23 cellular contexts compared by ENCODE assay signal in the genomic region with DNA sequence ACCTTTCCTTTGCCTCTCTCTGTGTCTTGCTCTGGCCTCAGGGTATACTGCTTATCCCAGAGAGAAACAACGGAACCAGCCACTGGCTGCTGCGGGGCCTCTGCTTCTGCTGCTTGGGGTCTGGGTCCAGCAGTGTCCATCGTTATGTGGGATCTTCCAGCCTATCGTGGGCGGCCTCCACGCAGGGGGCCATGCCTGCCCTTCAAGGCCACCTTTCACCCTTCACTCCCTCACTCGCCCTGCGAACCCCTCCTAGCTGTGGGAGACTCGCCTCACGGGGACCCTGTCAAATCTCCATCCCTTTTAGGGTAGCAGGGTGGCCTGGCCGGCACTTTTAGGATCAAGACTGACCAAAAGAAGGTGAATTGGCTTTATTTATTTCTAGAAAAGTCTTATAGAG. TPM values are rescaled to one million over a fixed set of nuclear protein-coding genes. Genes with fewer than 3 reads are reported as not detected.
"Had no signal": no experiment of that assay in that cellular context is flagged by ENCODE, and none has a peak within 500 bp of the region (broad histone marks: within the 10 kb centered on the region; RNA-seq: fewer than 3 reads in every experiment).

No MANE protein-coding gene starts in this region.

- H3K4me3 Mint-ChIP-seq: naive thymus-derived CD8-positive, alpha-beta T cell; stimulated activated effector memory CD8-positive, alpha-beta T cell treated with anti-CD3 and anti-CD28 coated beads, Interleukin-12 subunit alpha, Interleukin-12 subunit beta, amount 100 ng/mL, for 72 hours; stimulated activated naive CD8-positive, alpha-beta T cell treated with anti-CD3 and anti-CD28 coated beads, Interleukin-15, Interleukin-2, amounts not matched to agents 100 ng/mL and 50 ng/mL, for 24 hours had no signal

- H3K9me3 ChIP-seq: esophagus muscularis mucosa, gastroesophageal sphincter, heart right ventricle, left lung, prostate gland, right atrium auricular region, thoracic aorta, transverse colon had no signal

- H3K27me3 Mint-ChIP-seq: stimulated activated naive CD8-positive, alpha-beta T cell treated with anti-CD3 and anti-CD28 coated beads, Interleukin-15, Interleukin-2, amounts not matched to agents 100 ng/mL and 50 ng/mL, for 24 hours had no signal

- H3K9me3 Mint-ChIP-seq: naive thymus-derived CD8-positive, alpha-beta T cell; stimulated activated effector memory CD8-positive, alpha-beta T cell treated with anti-CD3 and anti-CD28 coated beads, Interleukin-12 subunit alpha, Interleukin-12 subunit beta, amount 100 ng/mL, for 72 hours; stimulated activated naive CD8-positive, alpha-beta T cell treated with anti-CD3 and anti-CD28 coated beads, Interleukin-15, Interleukin-2, amounts not matched to agents 100 ng/mL and 50 ng/mL, for 24 hours had no signal

- H3K36me3 Mint-ChIP-seq: naive thymus-derived CD8-positive, alpha-beta T cell; stimulated activated effector memory CD8-positive, alpha-beta T cell treated with anti-CD3 and anti-CD28 coated beads, Interleukin-12 subunit alpha, Interleukin-12 subunit beta, amount 100 ng/mL, for 72 hours had no signal

- H3K27me3 ChIP-seq: dorsolateral prefrontal cortex, esophagus muscularis mucosa, foreskin keratinocyte, left lung, right atrium auricular region, transverse colon had no signal

- H3K4me3 ChIP-seq: dorsolateral prefrontal cortex, esophagus muscularis mucosa, gastroesophageal sphincter, heart right ventricle, left lung, prostate gland, right atrium auricular region, smooth muscle cell, thoracic aorta, transverse colon had no signal

- H3K27ac Mint-ChIP-seq: stimulated activated effector memory CD8-positive, alpha-beta T cell treated with anti-CD3 and anti-CD28 coated beads, Interleukin-12 subunit alpha, Interleukin-12 subunit beta, amount 100 ng/mL, for 72 hours; stimulated activated naive CD8-positive, alpha-beta T cell treated with anti-CD3 and anti-CD28 coated beads, Interleukin-15, Interleukin-2, amounts not matched to agents 100 ng/mL and 50 ng/mL, for 24 hours had no signal

- DNase-seq: central memory CD4-positive, alpha-beta T cell; dorsolateral prefrontal cortex; effector CD4-positive, alpha-beta T cell; foreskin keratinocyte; heart right ventricle; hippocampal formation; left cardiac atrium; left lung; mesendoderm; naive thymus-derived CD8-positive, alpha-beta T cell; stimulated activated CD4-positive, alpha-beta T cell treated with anti-CD3 and anti-CD28 coated beads, Interleukin-2, amount 100 ng/mL, for 24 hours; stimulated activated CD4-positive, alpha-beta T cell treated with anti-CD3 and anti-CD28 coated beads, Interleukin-4, amount 100 ng/mL, for 24 hours; transverse colon had no signal

- ATAC-seq: foreskin keratinocyte; gastroesophageal sphincter; heart right ventricle; left cardiac atrium; left lung; naive thymus-derived CD8-positive, alpha-beta T cell; sciatic nerve; stimulated activated effector memory CD8-positive, alpha-beta T cell treated with anti-CD3 and anti-CD28 coated beads, Interleukin-12 subunit alpha, Interleukin-12 subunit beta, amount 100 ng/mL, for 72 hours had no signal

- H3K27ac ChIP-seq: dorsolateral prefrontal cortex, esophagus muscularis mucosa, foreskin keratinocyte, gastroesophageal sphincter, heart right ventricle, left lung, prostate gland, right atrium auricular region, thoracic aorta, transverse colon had no signal

- H3K36me3 ChIP-seq: esophagus muscularis mucosa, gastroesophageal sphincter, heart right ventricle, left lung, prostate gland, right atrium auricular region, thoracic aorta, transverse colon had no signal

- H3K4me2 ChIP-seq: smooth muscle cell had no signal

- H3K4me1 Mint-ChIP-seq: stimulated activated effector memory CD8-positive, alpha-beta T cell treated with anti-CD3 and anti-CD28 coated beads, Interleukin-12 subunit alpha, Interleukin-12 subunit beta, amount 100 ng/mL, for 72 hours had no signal

RNA-seq across cellular contexts. Expression of a gene that starts 19.3 kb away (rescaled TPM):
- total RNA-seq: smooth muscle cell had no signal

RNA-seq across cellular contexts. Expression of a gene that starts 21.1 kb away (rescaled TPM):
- polyA plus RNA-seq: neural cell had no signal
